ENCODE assay signal across 27 cellular contexts in the genomic region with DNA sequence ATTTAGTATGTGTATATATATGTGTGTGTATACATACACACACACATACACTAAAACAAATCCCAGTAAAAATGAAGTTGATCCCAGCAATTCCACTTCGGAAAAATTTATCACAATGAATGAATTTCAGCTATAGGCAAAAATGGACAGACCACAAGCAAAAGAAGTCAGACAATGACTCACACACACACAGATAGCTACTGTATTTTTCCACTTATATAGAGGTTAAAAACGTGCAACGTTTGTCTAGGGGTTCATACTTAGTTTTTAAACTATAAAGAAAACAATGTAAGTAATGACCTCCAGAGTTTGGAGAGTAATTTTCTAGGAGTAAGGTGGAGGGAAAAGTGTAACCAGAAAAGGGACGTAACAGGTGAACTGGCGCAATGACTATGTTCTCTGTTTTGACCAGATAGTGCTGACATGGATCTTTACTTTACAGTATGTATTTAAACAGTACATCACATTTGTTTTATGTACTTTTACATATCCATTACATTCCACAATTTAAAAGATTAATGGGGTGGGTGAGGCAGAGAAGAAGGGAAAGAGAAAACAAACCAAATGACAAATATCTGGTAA. TPM values are rescaled to one million over a fixed set of nuclear protein-coding genes. Genes with fewer than 3 reads are reported as not detected.
DNase-seq lines count a peak whose midpoint lies in the region; ATAC-seq and TF ChIP-seq lines count a peak whose summit lies in the region.
"Had no signal": no experiment of that assay in that cellular context is flagged by ENCODE, and none has a peak within 500 bp of the region (broad histone marks: within the 10 kb centered on the region; RNA-seq: fewer than 3 reads in every experiment).

No MANE protein-coding gene starts in this region.

- no peak overlapping the region for H3K27ac ChIP-seq in PC-3 (ENCODE audit: low read length)
- no peak overlapping the region for H3K27ac ChIP-seq in foreskin keratinocyte
- H3K27ac ChIP-seq: BLaER1, coronary artery, psoas muscle, sigmoid colon, SK-N-MC, tibial artery had no signal

- H3K79me2 ChIP-seq in PC-3 (ENCODE audit: low read length), result peaks cover 32% of the 10 kb centered on the region

- ATAC-seq in PC-3 (peak; percentile 30), foreskin keratinocyte (peak; percentile 18)
- no peak for ATAC-seq in effector memory CD8-positive, alpha-beta T cell (replicated peaks)
- ATAC-seq: GM12878, HepG2, psoas muscle had no signal

- no peak for DNase-seq in activated naive CD4-positive, alpha-beta T cell treated with anti-CD3 and anti-CD28 coated beads for 36 hours
- DNase-seq in PC-3 (peak; percentile 9), foreskin keratinocyte (peak in 1 of 2 donors; percentile 28), NCI-H1092 treated with DMSO at 0.1 percent for 48 hours (lab: John Stamatoyannopoulos, UW) (no peak), DMS153 (lab: John Stamatoyannopoulos, UW) (no peak)
- no peak for DNase-seq in effector memory CD8-positive, alpha-beta T cell
- DNase-seq: activated CD4-positive, alpha-beta T cell treated with anti-CD3 and anti-CD28 coated beads, Interleukin-2, amount 50 U/mL, for 48 hours; activated naive CD8-positive, alpha-beta T cell treated with anti-CD3 and anti-CD28 coated beads for 36 hours; aorta; effector memory CD4-positive, alpha-beta T cell; head of caudate nucleus; midbrain; naive B cell; NCI-H1048; NCI-H1694; psoas muscle; sigmoid colon; stimulated activated CD4-positive, alpha-beta T cell treated with anti-CD3 and anti-CD28 coated beads, Interleukin-4, amount 100 ng/mL, for 24 hours; T-helper 1 cell; tibial artery had no signal

- H4K20me1 ChIP-seq in PC-3 (ENCODE audit: low read length), result no peaks in the 10 kb centered on the region; the same call in 1 of the 2 replicates

- H2AFZ ChIP-seq in PC-3 (ENCODE audit: low read length), result no peak overlapping the region

- no TSS peak for BruUV-seq in PC-3 (replicated peaks; lab: Mats Ljungman, UMichigan)

- H3K27ac Mint-ChIP-seq in activated naive CD4-positive, alpha-beta T cell treated with anti-CD3 and anti-CD28 coated beads, Interleukin-2, amount 50 U/mL, for 24 hours, result peak overlapping the region; percentile 37
- H3K27ac Mint-ChIP-seq in activated naive CD4-positive, alpha-beta T cell treated with anti-CD3 and anti-CD28 coated beads for 36 hours, result no peak overlapping the region
- H3K27ac Mint-ChIP-seq in effector memory CD8-positive, alpha-beta T cell, result no peak overlapping the region
- H3K27ac Mint-ChIP-seq: activated naive CD8-positive, alpha-beta T cell treated with anti-CD3 and anti-CD28 coated beads for 36 hours; activated T-helper 2 cell treated with anti-CD3 and anti-CD28 coated beads, Interferon-gamma antibody, Interleukin-2, Interleukin-4, amounts not matched to agents 10 μg/mL and 5 μg/mL and 100 μg/mL, durations not matched to agents 14 hours and 24 hours and 36 hours had no signal

- H3K4me1 ChIP-seq in PC-3 (ENCODE audit: insufficient read depth, low read length) (peaks cover 13% of the 10 kb centered on the region), foreskin keratinocyte (peaks cover 9% of the 10 kb centered on the region)

- peaks cover 49% of the 10 kb centered on the region for H3K4me1 Mint-ChIP-seq in activated naive CD4-positive, alpha-beta T cell treated with anti-CD3 and anti-CD28 coated beads, Interleukin-2, amount 50 U/mL, for 24 hours
- H3K4me1 Mint-ChIP-seq in activated naive CD4-positive, alpha-beta T cell treated with anti-CD3 and anti-CD28 coated beads for 36 hours (ENCODE audit: low read depth), result peaks cover 37% of the 10 kb centered on the region
- H3K4me1 Mint-ChIP-seq in effector memory CD8-positive, alpha-beta T cell (ENCODE audit: low read depth in 2 of 2), result peaks cover 16 to 31% of the 10 kb centered on the region in 2 donors

- H3K27me3 ChIP-seq in PC-3 (ENCODE audit: low read length) (no peaks in the 10 kb centered on the region), foreskin keratinocyte (no peaks in the 10 kb centered on the region)
- H3K27me3 ChIP-seq: BLaER1, sigmoid colon, tibial artery had no signal

- H3K9ac ChIP-seq in PC-3 (ENCODE audit: low read length), result no peak overlapping the region
- H3K9ac ChIP-seq: BLaER1 had no signal

- H3K9me3 ChIP-seq in PC-3 (ENCODE audit: low read length), result no peaks in the 10 kb centered on the region
- H3K9me3 ChIP-seq: psoas muscle, sigmoid colon, tibial artery had no signal

- H3K36me3 ChIP-seq in PC-3 (ENCODE audit: low read depth, low read length), result peaks cover 6% of the 10 kb centered on the region; the same call in 1 of the 2 replicates

- TF ChIP-seq CTCF in PC-3 (conservative IDR thresholded peaks at IDR 0.05; ENCODE audit: low read depth, low read length) (no peak), foreskin keratinocyte (conservative IDR thresholded peaks at IDR 0.05) (no peak)

- H3F3A ChIP-seq in PC-3 (ENCODE audit: low read length, unreplicated experiment), result no peaks in the 10 kb centered on the region

- H3K9me2 ChIP-seq in PC-3 (replicated peaks; ENCODE audit: low read length), result no peaks in the 10 kb centered on the region

- peaks cover 20% of the 10 kb centered on the region for H3K36me3 Mint-ChIP-seq in activated naive CD4-positive, alpha-beta T cell treated with anti-CD3 and anti-CD28 coated beads, Interleukin-2, amount 50 U/mL, for 24 hours
- H3K36me3 Mint-ChIP-seq in activated naive CD4-positive, alpha-beta T cell treated with anti-CD3 and anti-CD28 coated beads for 36 hours (ENCODE audit: low read depth), result peaks cover 13% of the 10 kb centered on the region
- peaks cover 8% of the 10 kb centered on the region for H3K36me3 Mint-ChIP-seq in effector memory CD8-positive, alpha-beta T cell (ENCODE audit: insufficient read depth)

- intact Hi-C loops in activated naive CD4-positive, alpha-beta T cell treated with anti-CD3 and anti-CD28 coated beads for 36 hours (cut with micrococcal nuclease), result loop anchor here (2.0 to 5.0 kb wide), 4 partner anchors 73 to 573 kb away; partner anchors contain the start of gene LYRM7
- intact Hi-C loops in PC-3 (cut with micrococcal nuclease), result no loop called here

- CTCF ChIA-PET in activated naive CD4-positive, alpha-beta T cell treated with anti-CD3 and anti-CD28 coated beads for 36 hours (lab: Charles Lee), result interaction anchor here (1.2 kb wide), 1 partner anchor 9 kb away, joined by 3 read pairs; no protein-coding TSS in a partner anchor
- CTCF ChIA-PET in PC-3 (lab: Charles Lee), result no interaction called here

- no peaks in the 10 kb centered on the region for H3K9me3 Mint-ChIP-seq in activated naive CD4-positive, alpha-beta T cell treated with anti-CD3 and anti-CD28 coated beads, Interleukin-2, amount 50 U/mL, for 24 hours
- no peaks in the 10 kb centered on the region for H3K9me3 Mint-ChIP-seq in activated naive CD4-positive, alpha-beta T cell treated with anti-CD3 and anti-CD28 coated beads for 36 hours
- no peaks in the 10 kb centered on the region for H3K9me3 Mint-ChIP-seq in effector memory CD8-positive, alpha-beta T cell
- H3K9me3 Mint-ChIP-seq: activated T-helper 2 cell treated with anti-CD3 and anti-CD28 coated beads, Interferon-gamma antibody, Interleukin-2, Interleukin-4, amounts not matched to agents 10 μg/mL and 5 μg/mL and 100 μg/mL, durations not matched to agents 14 hours and 24 hours and 36 hours had no signal

- H3K27me3 Mint-ChIP-seq in activated naive CD4-positive, alpha-beta T cell treated with anti-CD3 and anti-CD28 coated beads, Interleukin-2, amount 50 U/mL, for 24 hours, result no peaks in the 10 kb centered on the region
- H3K27me3 Mint-ChIP-seq in activated naive CD4-positive, alpha-beta T cell treated with anti-CD3 and anti-CD28 coated beads for 36 hours (ENCODE audit: low read depth), result no peaks in the 10 kb centered on the region
- no peaks in the 10 kb centered on the region for H3K27me3 Mint-ChIP-seq in effector memory CD8-positive, alpha-beta T cell
- H3K27me3 Mint-ChIP-seq: activated naive CD8-positive, alpha-beta T cell treated with anti-CD3 and anti-CD28 coated beads for 36 hours; naive B cell had no signal

- POLR2A ChIA-PET in PC-3 (lab: Charles Lee; ENCODE audit: unreplicated experiment), result no interaction called here

- H3K4me2 ChIP-seq in PC-3 (ENCODE audit: low read length), result peak overlapping the region; percentile 21; the same call in 1 of the 2 replicates
- H3K4me2 ChIP-seq: BLaER1 had no signal

- H3K4me3 ChIP-seq in PC-3 (ENCODE audit: low read length), result no peak overlapping the region
- H3K4me3 ChIP-seq: BLaER1, coronary artery, GM12878, psoas muscle, sigmoid colon, SK-N-MC, tibial artery had no signal

- H3K4me3 Mint-ChIP-seq in activated naive CD4-positive, alpha-beta T cell treated with anti-CD3 and anti-CD28 coated beads, Interleukin-2, amount 50 U/mL, for 24 hours, result no peak overlapping the region
- H3K4me3 Mint-ChIP-seq in activated naive CD4-positive, alpha-beta T cell treated with anti-CD3 and anti-CD28 coated beads for 36 hours, result no peak overlapping the region
- H3K4me3 Mint-ChIP-seq in effector memory CD8-positive, alpha-beta T cell, result no peak overlapping the region
- H3K4me3 Mint-ChIP-seq: activated naive CD8-positive, alpha-beta T cell treated with anti-CD3 and anti-CD28 coated beads for 36 hours; naive B cell had no signal

RNA-seq across cellular contexts. Expression of gene FNIP1, which starts 51.1 kb away (rescaled TPM):
- total RNA-seq in activated naive CD4-positive, alpha-beta T cell treated with anti-CD3 and anti-CD28 coated beads for 36 hours, result 10 to 100 TPM; 16.8 to 17.8 TPM
- total RNA-seq in PC-3 (2014; rRNA removed) (15.1 and 16.3 TPM in 2 replicates), foreskin keratinocyte (16.9 and 18.7 TPM in 2 replicates)
- polyA plus RNA-seq in foreskin keratinocyte, result 2.2 TPM in 2 replicates
